ENCODE assay signal across 8 cellular contexts in genomic region chr16:10386517-10387377, GRCh38. TPM values are rescaled to one million over a fixed set of nuclear protein-coding genes. Genes with fewer than 3 reads are reported as not detected.
DNase-seq lines count a peak whose midpoint lies in the region; FAIRE-seq and TF ChIP-seq lines count a peak whose summit lies in the region.

No MANE protein-coding gene starts in this region.

- H3K27ac ChIP-seq in endodermal cell (ENCODE audit: low read depth, low read length) = no peak overlapping the region
- H3K27ac ChIP-seq in neural progenitor cell = no peak overlapping the region

- H3K4me1 ChIP-seq in Caco-2 (peaks cover 11% of the 10 kb centered on the region; the same call in 1 of the 2 replicates), NT2/D1 (ENCODE audit: insufficient read depth, insufficient read length) (no peaks in the 10 kb centered on the region), endodermal cell (ENCODE audit: control insufficient read depth, insufficient read depth, low read length) (no peaks in the 10 kb centered on the region), neural progenitor cell (peaks cover 9% of the 10 kb centered on the region)

- no peak for TF ChIP-seq CTCF in Caco-2 (IDR thresholded peaks at IDR 0.05; ENCODE audit: insufficient read depth in 1 of 2, low read depth in 1 of 2, low read length in 1 of 2, severe bottlenecking in 1 of 2, unreplicated experiment in 1 of 2)
- TF ChIP-seq CTCF in endodermal cell (conservative IDR thresholded peaks at IDR 0.05) = no peak
- no peak for TF ChIP-seq CTCF in neural progenitor cell (IDR thresholded peaks at IDR 0.05)

- FAIRE-seq in urothelium cell line (lab: Jason Lieb, UNC) = no peak

- H3K36me3 Mint-ChIP-seq in Caco-2 (ENCODE audit: insufficient read depth, unreplicated experiment) (peaks cover 34% of the 10 kb centered on the region), endodermal cell (ENCODE audit: low read depth) (peaks cover 34% of the 10 kb centered on the region), neural progenitor cell (peaks cover 12% of the 10 kb centered on the region)

- CTCF ChIA-PET in Caco-2 (lab: Charles Lee) = interaction anchor here (0.6 kb wide), 1 partner anchor 1296 kb away, joined by 5 read pairs; the partner anchor contains the start of gene HAPSTR1

- peaks cover 5% of the 10 kb centered on the region for H3F3A ChIP-seq in neural progenitor cell (ENCODE audit: low read depth)

- peak overlapping the region; percentile 82 for H3K9ac ChIP-seq in NT2/D1 (ENCODE audit: insufficient read length, low read depth)
- H3K9ac ChIP-seq in endodermal cell (ENCODE audit: extremely low read depth, low read length, poor library complexity, severe bottlenecking) = peak overlapping the region; percentile 66
- H3K9ac ChIP-seq in neural progenitor cell = peak overlapping the region; percentile 34

- intact Hi-C loops in Caco-2 (cut with micrococcal nuclease; ENCODE audit: unreplicated experiment) = no loop called here

- H4K20me1 ChIP-seq in neural progenitor cell (ENCODE audit: low read depth) = peaks cover 4% of the 10 kb centered on the region

- WGBS in endodermal cell (ENCODE audit: insufficient coverage in 1 of 2, insufficient read length in 1 of 2), 2 experiments = 20 to 23% methylated on average over 12 to 16 of the region's 18 CpGs

- H3K9me3 Mint-ChIP-seq in Caco-2 (ENCODE audit: unreplicated experiment) = no peaks in the 10 kb centered on the region
- peaks cover 10% of the 10 kb centered on the region for H3K9me3 Mint-ChIP-seq in endodermal cell
- peaks cover 14% of the 10 kb centered on the region for H3K9me3 Mint-ChIP-seq in neural progenitor cell

- H3K27me3 Mint-ChIP-seq in Caco-2 (ENCODE audit: insufficient read depth, unreplicated experiment) = no peaks in the 10 kb centered on the region
- no peaks in the 10 kb centered on the region for H3K27me3 Mint-ChIP-seq in endodermal cell (ENCODE audit: insufficient read depth)
- H3K27me3 Mint-ChIP-seq in neural progenitor cell (ENCODE audit: insufficient read depth, low read depth) = no peaks in the 10 kb centered on the region

- H3K4me1 Mint-ChIP-seq in Caco-2 (ENCODE audit: low read depth, unreplicated experiment) (peaks cover 5% of the 10 kb centered on the region), endodermal cell (peaks cover 8% of the 10 kb centered on the region), neural progenitor cell (peaks cover 7% of the 10 kb centered on the region)

- peak overlapping the region; percentile 74 for H2AFZ ChIP-seq in neural progenitor cell (replicated peaks)

- H3K4me2 ChIP-seq in neural progenitor cell = peak overlapping the region; percentile 90

- H3K79me2 ChIP-seq in neural progenitor cell (ENCODE audit: low read depth) = peaks cover 48% of the 10 kb centered on the region

- DNase-seq in Caco-2 (no peak), NT2/D1 (ENCODE audit: low read depth, low spot score) (no peak), endodermal cell (no peak), neural progenitor cell (ENCODE audit: low spot score) (no peak), urothelium cell line (ENCODE audit: low spot score) (no peak), UCSD-AML1 (lab: John Stamatoyannopoulos, UW; ENCODE audit: unreplicated experiment) (no peak), NCI-H2171 (lab: John Stamatoyannopoulos, UW) (no peak)
- no peak for DNase-seq in stimulated activated CD8-positive, alpha-beta memory T cell treated with anti-CD3 and anti-CD28 coated beads, Interleukin-4, amount 100 ng/mL, for 48 hours

- BruUV-seq in Caco-2 (replicated peaks; lab: Mats Ljungman, UMichigan) = no TSS peak

- H3K9me3 ChIP-seq in Caco-2 (no peaks in the 10 kb centered on the region), NT2/D1 (ENCODE audit: insufficient read depth, low read length) (peaks cover 8% of the 10 kb centered on the region; the same call in 1 of the 2 replicates), endodermal cell (ENCODE audit: control insufficient read depth, low read length) (peaks cover 11% of the 10 kb centered on the region), neural progenitor cell (ENCODE audit: low read depth) (no peaks in the 10 kb centered on the region)

- H3K4me3 ChIP-seq in Caco-2 (ENCODE audit: low read depth, low read length) = peak overlapping the region; percentile 60
- H3K4me3 ChIP-seq in NT2/D1 (ENCODE audit: insufficient read length, low read depth) = peak overlapping the region; percentile 79
- H3K4me3 ChIP-seq in endodermal cell (ENCODE audit: low read length) = peak overlapping the region; percentile 97
- H3K4me3 ChIP-seq in neural progenitor cell = peak overlapping the region; percentile 68

- POLR2A ChIA-PET in Caco-2 (lab: Charles Lee) = no interaction called here

- no peaks in the 10 kb centered on the region for H3K27me3 ChIP-seq in Caco-2 (replicated peaks; ENCODE audit: control insufficient read depth, insufficient read depth, low read length)
- H3K27me3 ChIP-seq in NT2/D1 (ENCODE audit: insufficient read depth, insufficient read length) = no peaks in the 10 kb centered on the region
- H3K27me3 ChIP-seq in endodermal cell (ENCODE audit: control insufficient read depth, insufficient read depth, low read length, poor library complexity, severe bottlenecking) = no peaks in the 10 kb centered on the region
- H3K27me3 ChIP-seq in neural progenitor cell = no peaks in the 10 kb centered on the region

- H3K4me3 Mint-ChIP-seq in Caco-2 (ENCODE audit: unreplicated experiment) = peak overlapping the region; percentile 84
- H3K4me3 Mint-ChIP-seq in endodermal cell = peak overlapping the region; percentile 87
- H3K4me3 Mint-ChIP-seq in neural progenitor cell = peak overlapping the region; percentile 96

- H3K27ac Mint-ChIP-seq in Caco-2 (ENCODE audit: unreplicated experiment) = peak overlapping the region; percentile 87
- H3K27ac Mint-ChIP-seq in endodermal cell = peak overlapping the region; percentile 92
- H3K27ac Mint-ChIP-seq in neural progenitor cell = peak overlapping the region; percentile 54

- H3K36me3 ChIP-seq in Caco-2 (ENCODE audit: control insufficient read depth, insufficient read depth, low read length) = no peaks in the 10 kb centered on the region
- H3K36me3 ChIP-seq in NT2/D1 (ENCODE audit: insufficient read depth, insufficient read length, low read length) = peaks cover 28% of the 10 kb centered on the region
- peaks cover 17% of the 10 kb centered on the region for H3K36me3 ChIP-seq in endodermal cell (ENCODE audit: control insufficient read depth, insufficient read depth, low read length)
- no peaks in the 10 kb centered on the region for H3K36me3 ChIP-seq in neural progenitor cell

RNA-seq across cellular contexts. Expression of gene ATF7IP2, which starts 0.9 kb away (rescaled TPM):
- 16.4 and 18.1 TPM in 2 replicates for total RNA-seq in Caco-2 (2022)
- 10 to 100 TPM; 20.5 to 22.8 TPM for total RNA-seq in endodermal cell
- polyA plus RNA-seq in endodermal cell (2013, experiment 1 of 2) = 12.0 TPM
- 13.0 TPM for polyA plus RNA-seq in endodermal cell (2013, experiment 2 of 2)
- total RNA-seq in neural progenitor cell (ENCODE audit: low replicate concordance) = 19.3 and 31.0 TPM in 2 replicates
